1 cellular context compared by ENCODE assay signal in the genomic region with DNA sequence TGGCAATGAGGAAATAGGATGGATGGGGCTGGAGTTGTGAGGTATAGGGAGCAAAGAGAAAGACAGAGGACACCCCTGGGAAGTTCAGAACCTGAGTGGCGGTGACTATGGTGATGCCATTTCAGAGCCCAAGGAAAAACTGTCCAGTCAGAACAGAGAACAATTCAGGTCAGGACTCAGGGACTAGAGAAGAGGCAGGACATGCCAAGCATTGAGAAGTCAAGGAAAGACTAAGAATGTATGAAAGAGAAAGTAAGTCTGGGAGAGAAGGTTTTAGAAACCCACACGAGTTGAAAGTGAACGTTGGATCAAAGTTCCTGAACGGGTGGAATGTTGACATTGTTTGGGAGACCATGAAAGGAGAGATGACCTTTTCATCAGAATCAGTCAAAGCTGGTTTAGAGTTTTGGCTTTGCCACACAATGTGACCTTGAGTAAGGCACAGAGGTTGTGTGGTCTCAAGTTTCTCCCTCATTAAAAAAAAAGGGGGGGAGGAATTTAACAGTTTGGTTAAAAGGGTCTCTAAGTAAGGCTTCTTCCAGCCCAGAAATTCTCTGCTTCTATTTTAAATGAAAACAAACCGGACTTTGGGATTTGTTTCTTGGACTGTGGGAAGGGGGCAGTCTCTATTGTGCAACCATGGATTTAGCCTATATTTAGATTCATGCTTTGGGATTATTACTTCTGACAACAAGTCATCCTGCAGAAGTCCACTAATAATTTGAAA.
TF ChIP-seq lines count a peak whose summit lies in the region.

No MANE protein-coding gene starts in this region.

TF ChIP-seq in SK-N-SH treated with all-trans-retinoic acid at 6 μM for 48 hours, 23 proteins besides CTCF, POLR2A, EP300 and RAD21 (continued from another document):
- TF ChIP-seq, protein P1, sequence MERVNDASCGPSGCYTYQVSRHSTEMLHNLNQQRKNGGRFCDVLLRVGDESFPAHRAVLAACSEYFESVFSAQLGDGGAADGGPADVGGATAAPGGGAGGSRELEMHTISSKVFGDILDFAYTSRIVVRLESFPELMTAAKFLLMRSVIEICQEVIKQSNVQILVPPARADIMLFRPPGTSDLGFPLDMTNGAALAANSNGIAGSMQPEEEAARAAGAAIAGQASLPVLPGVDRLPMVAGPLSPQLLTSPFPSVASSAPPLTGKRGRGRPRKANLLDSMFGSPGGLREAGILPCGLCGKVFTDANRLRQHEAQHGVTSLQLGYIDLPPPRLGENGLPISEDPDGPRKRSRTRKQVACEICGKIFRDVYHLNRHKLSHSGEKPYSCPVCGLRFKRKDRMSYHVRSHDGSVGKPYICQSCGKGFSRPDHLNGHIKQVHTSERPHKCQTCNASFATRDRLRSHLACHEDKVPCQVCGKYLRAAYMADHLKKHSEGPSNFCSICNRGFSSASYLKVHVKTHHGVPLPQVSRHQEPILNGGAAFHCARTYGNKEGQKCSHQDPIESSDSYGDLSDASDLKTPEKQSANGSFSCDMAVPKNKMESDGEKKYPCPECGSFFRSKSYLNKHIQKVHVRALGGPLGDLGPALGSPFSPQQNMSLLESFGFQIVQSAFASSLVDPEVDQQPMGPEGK (CRISPR knock-in tag; IDR thresholded peaks at IDR 0.05; ENCODE audit: borderline replicate concordance), result no peak
- TF ChIP-seq ZC3H10 (CRISPR knock-in tag; IDR thresholded peaks at IDR 0.05) (no peak), ISL1 (CRISPR knock-in tag; IDR thresholded peaks at IDR 0.05) (no peak)
